ENCODE assay signal across 8 cellular contexts in genomic region chr1:244322791-244323521, GRCh38.
DNase-seq lines count a peak whose midpoint lies in the region; ATAC-seq lines count a peak whose summit lies in the region.

No MANE protein-coding gene starts in this region.

- intact Hi-C loops in Right ventricle myocardium inferior (cut with DNase I) (no loop called here), cardiac septum (cut with DNase I) (no loop called here)

- peaks cover 2% of the 10 kb centered on the region for H3K4me1 ChIP-seq in mesendoderm (ENCODE audit: control insufficient read depth, low read depth, low read length)

- no CpG with 5 or more reads among the region's 6 CpGs for WGBS in mesendoderm (ENCODE audit: extremely low coverage, insufficient coverage, low lambda C conversion rate)

- no peak overlapping the region for H4K5ac ChIP-seq in mesendoderm (ENCODE audit: low read length)

- no peak overlapping the region for H4K8ac ChIP-seq in mesendoderm (ENCODE audit: low read depth, low read length)

- H3K18ac ChIP-seq in mesendoderm (ENCODE audit: low read length): peak overlapping the region; percentile 8

- ATAC-seq in Right ventricle myocardium inferior (peak; percentile 64), GM18517 (IDR thresholded peaks at IDR 0.05; ENCODE audit: unreplicated experiment) (no peak)

- H3K4me3 ChIP-seq in mesendoderm (ENCODE audit: low read length): no peak overlapping the region

- H3K4ac ChIP-seq in mesendoderm (ENCODE audit: low read depth, low read length): no peak overlapping the region

- H3K4me2 ChIP-seq in mesendoderm (ENCODE audit: low read length): no peak overlapping the region

- no peaks in the 10 kb centered on the region for H3K36me3 ChIP-seq in mesendoderm (ENCODE audit: control insufficient read depth, insufficient read depth, low read length)

- DNase-seq in Right ventricle myocardium inferior (ENCODE audit: missing footprints): no peak
- no peak for DNase-seq in cardiac septum (ENCODE audit: low spot score)
- peak; percentile 53 to 86 for DNase-seq in SW 1271 (lab: John Stamatoyannopoulos, UW)
- peak; percentile 21 for DNase-seq in effector CD4-positive, alpha-beta T cell
- peak; percentile 91 for DNase-seq in mesendoderm
- DNase-seq in NCI-H1092 treated with DMSO at 0.1 percent for 48 hours (lab: John Stamatoyannopoulos, UW): no peak
- no peak for DNase-seq in activated CD8-positive, alpha-beta memory T cell treated with anti-CD3 and anti-CD28 coated beads for 24 hours

- H3K9ac ChIP-seq in mesendoderm (ENCODE audit: low read length): no peak overlapping the region

- H3K27me3 ChIP-seq in mesendoderm (ENCODE audit: insufficient read depth, low read length, poor library complexity): no peaks in the 10 kb centered on the region

- H3K79me1 ChIP-seq in mesendoderm (ENCODE audit: low read length): no peaks in the 10 kb centered on the region

- no peaks in the 10 kb centered on the region for H3K79me2 ChIP-seq in mesendoderm (ENCODE audit: control insufficient read depth, insufficient read depth, low read length)

- H3K27ac ChIP-seq in mesendoderm (ENCODE audit: low read depth, low read length): peak overlapping the region; percentile 88

- peak overlapping the region; percentile 100 for H2BK15ac ChIP-seq in mesendoderm (replicated peaks; ENCODE audit: low read depth)

- peak overlapping the region; percentile 68 for H3K56ac ChIP-seq in mesendoderm (ENCODE audit: low read length)

- no peak overlapping the region for H2BK120ac ChIP-seq in mesendoderm (ENCODE audit: low read depth, low read length)

- H2BK5ac ChIP-seq in mesendoderm (ENCODE audit: low read length): peak overlapping the region; percentile 52

- no peak overlapping the region for H3K23ac ChIP-seq in mesendoderm (ENCODE audit: low read length)

- no peak overlapping the region for H2AK5ac ChIP-seq in mesendoderm (ENCODE audit: low read length)

Comparison
In these comparisons a context has a peak if more than half of its experiments do, and no peak if none do; other contexts are left out.
1. DNase-seq: peak in SW 1271 (2 of 2), effector CD4-positive, alpha-beta T cell (single experiment) and mesendoderm (single experiment); none in Right ventricle myocardium inferior (single experiment), cardiac septum (single experiment), NCI-H1092 treated with DMSO at 0.1 percent for 48 hours (single experiment) and activated CD8-positive, alpha-beta memory T cell treated with anti-CD3 and anti-CD28 coated beads for 24 hours (single experiment).